ENCODE assay signal across 14 cellular contexts in the genomic region with DNA sequence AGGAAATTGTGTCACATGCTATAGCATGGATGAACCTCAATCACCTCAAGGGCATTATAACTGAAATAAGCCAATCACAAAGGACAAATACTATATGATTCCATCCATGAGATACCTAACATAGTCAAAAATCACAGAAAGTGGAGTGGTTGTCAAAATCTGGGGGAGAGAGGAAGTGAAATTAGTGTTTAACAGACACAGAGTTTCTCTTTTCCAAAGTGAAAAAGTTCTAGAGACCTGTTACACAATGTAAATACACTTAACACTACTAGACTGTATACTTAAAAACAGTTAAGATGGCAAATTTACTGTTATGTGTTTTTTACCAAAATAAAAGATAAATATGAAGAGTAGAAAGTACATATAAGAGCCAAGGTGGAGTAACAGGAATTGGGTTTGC.
DNase-seq lines count a peak whose midpoint lies in the region; ATAC-seq lines count a peak whose summit lies in the region.
"Had no signal": no experiment of that assay in that cellular context is flagged by ENCODE, and none has a peak within 500 bp of the region (broad histone marks: within the 10 kb centered on the region; RNA-seq: fewer than 3 reads in every experiment).

No MANE protein-coding gene starts in this region.

- DNase-seq in foreskin melanocyte, result peak; percentile 83
- DNase-seq in effector CD8-positive, alpha-beta T cell (lab: John Stamatoyannopoulos, UW), result no peak
- no peak for DNase-seq in LoVo (ENCODE audit: low spot score)
- no peak for DNase-seq in stimulated activated CD4-positive, alpha-beta T cell treated with anti-CD3 and anti-CD28 coated beads, Interleukin-2, amount 100 ng/mL, for 24 hours
- DNase-seq: activated CD4-positive, alpha-beta T cell treated with anti-CD3 and anti-CD28 coated beads for 1 hour; activated naive CD4-positive, alpha-beta T cell treated with Interleukin-2 at 50 U/mL for 16 hours; esophagus squamous epithelium; NCI-H1436 treated with DMSO at 0.1 percent for 48 hours; NCI-H510A; T-helper 2 cell had no signal

- ATAC-seq in GM18517 (IDR thresholded peaks at IDR 0.05; ENCODE audit: unreplicated experiment) (peak; percentile 60), GM21447 (IDR thresholded peaks at IDR 0.05; ENCODE audit: unreplicated experiment) (peak; percentile 61), HG03159 (IDR thresholded peaks at IDR 0.05; ENCODE audit: unreplicated experiment) (peak; percentile 56), HG02970 (IDR thresholded peaks at IDR 0.05; ENCODE audit: low FRiP score, unreplicated experiment) (no peak)
